8 cellular contexts compared by ENCODE assay signal in the genomic region with DNA sequence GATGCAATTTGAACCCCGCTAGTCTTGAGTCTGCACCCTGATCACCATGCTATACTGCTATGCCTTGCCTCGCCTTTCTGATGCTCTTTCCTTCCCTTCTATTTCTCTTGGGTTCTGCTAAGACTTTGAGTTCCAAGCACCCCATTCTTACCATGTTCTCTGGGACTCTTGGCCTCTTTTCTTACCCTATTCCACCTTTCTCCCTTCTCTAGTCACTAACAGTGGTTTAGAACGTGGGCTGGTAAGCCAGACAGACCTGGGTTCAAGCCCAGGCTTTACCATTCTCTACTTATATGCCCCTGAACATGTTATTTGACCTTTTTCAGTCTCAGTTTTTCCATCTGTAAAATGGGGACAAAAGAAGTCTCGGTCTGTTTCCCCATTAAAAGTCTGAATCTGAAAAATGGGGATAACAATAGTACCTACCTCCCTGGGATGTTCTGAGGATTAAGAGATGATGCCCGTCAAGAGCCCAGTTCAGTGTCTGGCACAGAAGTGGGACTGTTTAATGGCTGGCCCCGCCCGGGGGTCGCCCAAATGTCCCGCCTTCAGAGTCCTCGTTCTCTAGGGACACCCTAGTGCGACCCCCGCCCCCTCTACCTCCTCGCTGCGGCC. TPM values are rescaled to one million over a fixed set of nuclear protein-coding genes. Genes with fewer than 3 reads are reported as not detected.
DNase-seq lines count a peak whose midpoint lies in the region; ATAC-seq, FAIRE-seq and TF ChIP-seq lines count a peak whose summit lies in the region.

No MANE protein-coding gene starts in this region.

- H3K27ac ChIP-seq in OCI-LY3 (ENCODE audit: low read length) = peak overlapping the region; percentile 99
- H3K27ac ChIP-seq in pancreas = peak overlapping the region; percentile 84 to 90 (median 88)

- H3K36me3 Mint-ChIP-seq in Calu3 (ENCODE audit: insufficient read depth, unreplicated experiment) = peaks cover 72% of the 10 kb centered on the region

- intact Hi-C loops in Calu3 (cut with micrococcal nuclease; ENCODE audit: unreplicated experiment) = loop anchor here (5.0 kb wide), 1 partner anchor 75 kb away; no protein-coding TSS in a partner anchor
- intact Hi-C loops in pancreas (cut with DNase I) = no loop called here

- 15% methylated on average over 14 of the region's 14 CpGs for WGBS in pancreas, 2 donors

- TF ChIP-seq POLR2A in H54 (IDR thresholded peaks at IDR 0.05; ENCODE audit: low read depth, low read length) = no peak

- H3K36me3 ChIP-seq in OCI-LY3 (replicated peaks; ENCODE audit: low read depth, low read length) (peaks cover 44% of the 10 kb centered on the region), pancreas (peaks cover 0 to 5% (median 0%) of the 10 kb centered on the region in 3 donors)

- H3K4me1 ChIP-seq in OCI-LY3 (ENCODE audit: low read length) = peaks cover 41% of the 10 kb centered on the region
- peaks cover 0 to 13% (median 3%) of the 10 kb centered on the region in 3 donors for H3K4me1 ChIP-seq in pancreas

- H2AFZ ChIP-seq in OCI-LY3 (ENCODE audit: low read depth, low read length) = peak overlapping the region; percentile 73; the same call in 1 of the 2 replicates

- H3K79me2 ChIP-seq in OCI-LY3 (ENCODE audit: low read length) = peaks cover 57% of the 10 kb centered on the region

- TF ChIP-seq CTCF in Calu3 (IDR thresholded peaks at IDR 0.05; ENCODE audit: unreplicated experiment) = no peak
- TF ChIP-seq CTCF in OCI-LY3 (IDR thresholded peaks at IDR 0.05; ENCODE audit: low read depth, low read length) = no peak
- TF ChIP-seq CTCF in epithelial cell of esophagus (IDR thresholded peaks at IDR 0.05; ENCODE audit: insufficient read depth, low read depth, low read length, missing control alignments) = no peak
- no peak for TF ChIP-seq CTCF in pancreas (IDR thresholded peaks at IDR 0.05)

- H3K9me3 ChIP-seq in OCI-LY3 (ENCODE audit: insufficient read depth, low read length) (no peaks in the 10 kb centered on the region), pancreas (no peaks in the 10 kb centered on the region)

- H3K4me1 Mint-ChIP-seq in Calu3 (ENCODE audit: low read depth, unreplicated experiment) = peaks cover 27% of the 10 kb centered on the region

- H3K4me2 ChIP-seq in OCI-LY3 (ENCODE audit: low read length) = peak overlapping the region; percentile 97

- DNase-seq in Calu3 = no peak
- no peak for DNase-seq in epithelial cell of esophagus (ENCODE audit: low read depth)
- DNase-seq in pancreas = no peak
- no peak for DNase-seq in H54 (ENCODE audit: insufficient read length, low spot score)
- no peak for DNase-seq in C1 segment of cervical spinal cord (lab: John Stamatoyannopoulos, UW)
- DNase-seq in NCI-H1048 (lab: John Stamatoyannopoulos, UW) = no peak
- DNase-seq in SHP77 treated with DMSO at 0.1 percent for 48 hours (lab: John Stamatoyannopoulos, UW) = no peak

- CTCF ChIA-PET in Calu3 (lab: Charles Lee) = interaction anchor here (0.7 kb wide), 1 partner anchor 42 kb away, joined by 4 read pairs; a partner anchor contains a TSS

- peak overlapping the region; percentile 97 for H3K9ac ChIP-seq in OCI-LY3 (ENCODE audit: low read length)

- no peaks in the 10 kb centered on the region for H3K27me3 ChIP-seq in OCI-LY3 (ENCODE audit: low read depth, low read length)
- no peaks in the 10 kb centered on the region for H3K27me3 ChIP-seq in pancreas

- no peaks in the 10 kb centered on the region for H3K27me3 Mint-ChIP-seq in Calu3 (ENCODE audit: unreplicated experiment)

- FAIRE-seq in pancreas (lab: Jason Lieb, UNC) = no peak
- no peak for FAIRE-seq in H54 (lab: Jason Lieb, UNC)

- H3K4me3 ChIP-seq in OCI-LY3 (ENCODE audit: low read length) (peak overlapping the region; percentile 92), epithelial cell of esophagus (ENCODE audit: low read length) (peak overlapping the region; percentile 59), pancreas (peak overlapping the region; percentile 78 to 94 (median 86))

- no peaks in the 10 kb centered on the region for H3K9me3 Mint-ChIP-seq in Calu3 (ENCODE audit: low read depth, unreplicated experiment)

- peak overlapping the region; percentile 89 for H3K4me3 Mint-ChIP-seq in Calu3 (ENCODE audit: low read depth, unreplicated experiment)

- no peak for ATAC-seq in pancreas

- peaks cover 5% of the 10 kb centered on the region for H4K20me1 ChIP-seq in OCI-LY3 (ENCODE audit: insufficient read depth, low read length)

- TSS peak; percentile 77 for BruUV-seq in Calu3 (replicated peaks; lab: Mats Ljungman, UMichigan)

- H3K27ac Mint-ChIP-seq in Calu3 (ENCODE audit: unreplicated experiment) = peak overlapping the region; percentile 100

RNA-seq across cellular contexts. Expression of a gene that starts 0.4 kb away (rescaled TPM):
- total RNA-seq in Calu3 (2022) (45.8 and 48.5 TPM in 2 replicates), pancreas (10 to 100 TPM; 13.2 to 28.0 (median 18.4) TPM)
- 10 to 100 TPM; 22.0 to 29.1 TPM for polyA plus RNA-seq in pancreas

RNA-seq across cellular contexts. Expression of a gene that starts 1.0 kb away (rescaled TPM):
- total RNA-seq in Calu3 (2022) = 133 and 141 TPM in 2 replicates
- 10 to 100 TPM; 39.5 to 72.6 (median 53.1) TPM for total RNA-seq in pancreas
- polyA plus RNA-seq in pancreas = 10 to 100 TPM; 35.0 to 44.7 TPM

RNA-seq across cellular contexts. Expression of a gene that starts 18.2 kb away (rescaled TPM):
- total RNA-seq in Calu3 (2022) (19.5 and 21.9 TPM in 2 replicates), pancreas (10 to 100 TPM in 5 of 6 donors, 1 to 10 TPM in 1; 9.2 to 30.8 (median 17.5) TPM)
- polyA plus RNA-seq in pancreas = 100 to 1,000 TPM in 1 of 2 donors, 10 to 100 TPM in 1; 77.6 to 104 TPM

RNA-seq across cellular contexts. Expression of a gene that starts 22.1 kb away (rescaled TPM):
- 4.1 and 7.2 TPM in 2 replicates for total RNA-seq in Calu3 (2022)
- 10 to 100 TPM in 1 of 6 donors, 1 to 10 TPM in 5; 2.0 to 12.8 (median 4.4) TPM for total RNA-seq in pancreas
- 10 to 100 TPM; 20.5 to 23.7 TPM for polyA plus RNA-seq in pancreas

RNA-seq across cellular contexts. Expression of a gene that starts 42.1 kb away (rescaled TPM):
- 17.1 and 21.8 TPM in 2 replicates for total RNA-seq in Calu3 (2022)
- total RNA-seq in pancreas = 10 to 100 TPM in 1 of 6 donors, 1 to 10 TPM in 5; 5.9 to 13.9 (median 7.8) TPM
- 10 to 100 TPM; 11.2 to 12.7 TPM for polyA plus RNA-seq in pancreas
